In genomic region chr19:2543463-2544442, GRCh38 we compare ENCODE assay signal across 8 cellular contexts.
A peak's percentile ranks its signal among the peaks of the same experiment; 100 is the strongest.
DNase-seq lines count a peak whose midpoint lies in the region; ATAC-seq and TF ChIP-seq lines count a peak whose summit lies in the region.

No MANE protein-coding gene starts in this region.

- H3K27ac ChIP-seq in BLaER1, result peak overlapping the region; percentile 81
- peak overlapping the region; percentile 94 for H3K27ac ChIP-seq in HL-60 (replicated peaks)
- peak overlapping the region; percentile 42 for H3K27ac ChIP-seq in OCI-LY3 (ENCODE audit: low read length)
- peak overlapping the region; percentile 92 to 94 for H3K27ac ChIP-seq in esophagus (ENCODE audit: low read depth in 2 of 2, low read length in 1 of 2)

- no peaks in the 10 kb centered on the region for H3K36me3 Mint-ChIP-seq in activated T-cell treated with anti-CD3 and anti-CD28 coated beads, Interleukin-2, amount 50 U/mL, for 4 hours (ENCODE audit: insufficient read depth)

- peak; percentile 79 to 86 for DNase-seq in HL-60 (ENCODE audit: low read depth in 1 of 2, low spot score in 1 of 2)
- DNase-seq in activated T-cell treated with anti-CD3 and anti-CD28 coated beads, Interleukin-2, amount 50 U/mL, for 4 hours, result peak; percentile 71
- peak; percentile 29 to 35 for DNase-seq in stimulated activated CD8-positive, alpha-beta memory T cell treated with anti-CD3 and anti-CD28 coated beads, Interleukin-4, amount 100 ng/mL, for 1 hour (ENCODE audit: low read depth in 2 of 2, low spot score in 1 of 2)

- H3K36me3 ChIP-seq in BLaER1 (peaks cover 22% of the 10 kb centered on the region), OCI-LY3 (replicated peaks; ENCODE audit: low read depth, low read length) (no peaks in the 10 kb centered on the region), esophagus (ENCODE audit: control insufficient read depth in 2 of 2, insufficient read depth in 2 of 2, low read length in 1 of 2) (no peaks in the 10 kb centered on the region), mucosa of stomach (ENCODE audit: control insufficient read depth, insufficient read depth, low read length) (no peaks in the 10 kb centered on the region)

- H3K4me3 ChIP-seq in BLaER1 (peak overlapping the region; percentile 51), HL-60 (replicated peaks; ENCODE audit: insufficient read depth, low read length) (no peak overlapping the region), OCI-LY3 (ENCODE audit: low read length) (peak overlapping the region; percentile 60), esophagus (ENCODE audit: low read depth in 1 of 2, low read length in 2 of 2) (no peak overlapping the region), mucosa of stomach (ENCODE audit: low read length) (no peak overlapping the region)

- H3K4me1 ChIP-seq in BLaER1 (peaks cover 87% of the 10 kb centered on the region), OCI-LY3 (ENCODE audit: low read length) (peaks cover 23% of the 10 kb centered on the region), esophagus (ENCODE audit: control insufficient read depth in 2 of 2, insufficient read depth in 2 of 2, low read length in 1 of 2) (peaks cover 2 to 12% of the 10 kb centered on the region in 2 donors), mucosa of stomach (ENCODE audit: control insufficient read depth, insufficient read depth, low read length) (peaks cover 40% of the 10 kb centered on the region)

- no peaks in the 10 kb centered on the region for H3K9me3 ChIP-seq in BLaER1
- H3K9me3 ChIP-seq in OCI-LY3 (ENCODE audit: insufficient read depth, low read length), result no peaks in the 10 kb centered on the region
- H3K9me3 ChIP-seq in esophagus (ENCODE audit: control insufficient read depth in 2 of 2, insufficient read depth in 1 of 2, low read depth in 1 of 2, low read length in 1 of 2), result no peaks in the 10 kb centered on the region
- H3K9me3 ChIP-seq in mucosa of stomach (ENCODE audit: control insufficient read depth, low read length), result no peaks in the 10 kb centered on the region

- H3K9ac ChIP-seq in BLaER1, result peak overlapping the region; percentile 61
- peak overlapping the region; percentile 63 for H3K9ac ChIP-seq in OCI-LY3 (ENCODE audit: low read length)
- peak overlapping the region; percentile 45 for H3K9ac ChIP-seq in mucosa of stomach (ENCODE audit: low read length)

- H3K4me2 ChIP-seq in BLaER1, result peak overlapping the region; percentile 84
- peak overlapping the region; percentile 83 for H3K4me2 ChIP-seq in OCI-LY3 (ENCODE audit: low read length)

- peak overlapping the region; percentile 91 for H2AFZ ChIP-seq in OCI-LY3 (ENCODE audit: low read depth, low read length)

- no peaks in the 10 kb centered on the region for H3K27me3 Mint-ChIP-seq in activated T-cell treated with anti-CD3 and anti-CD28 coated beads, Interleukin-2, amount 50 U/mL, for 4 hours (ENCODE audit: low read depth)

- ATAC-seq in activated T-cell treated with anti-CD3 and anti-CD28 coated beads, Interleukin-2, amount 50 U/mL, for 4 hours, result peak; percentile 93 to 97
- no peak for ATAC-seq in HG03521 (IDR thresholded peaks at IDR 0.05; ENCODE audit: unreplicated experiment)

- no peaks in the 10 kb centered on the region for H3K79me2 ChIP-seq in OCI-LY3 (ENCODE audit: low read length)

- H4K20me1 ChIP-seq in BLaER1 (peaks cover 65% of the 10 kb centered on the region), OCI-LY3 (ENCODE audit: insufficient read depth, low read length) (no peaks in the 10 kb centered on the region)

- WGBS in esophagus, 2 donors, result 11 to 16% methylated on average over 36 of the region's 36 CpGs

- H3K4me3 Mint-ChIP-seq in activated T-cell treated with anti-CD3 and anti-CD28 coated beads, Interleukin-2, amount 50 U/mL, for 4 hours, result peak overlapping the region; percentile 73

- H3K27me3 ChIP-seq in BLaER1 (no peaks in the 10 kb centered on the region), HL-60 (ENCODE audit: insufficient read depth, poor library complexity, severe bottlenecking) (no peaks in the 10 kb centered on the region), OCI-LY3 (ENCODE audit: low read depth, low read length) (no peaks in the 10 kb centered on the region), esophagus (ENCODE audit: control insufficient read depth in 1 of 2, insufficient read depth in 2 of 2, low read length in 2 of 2) (no peaks in the 10 kb centered on the region), mucosa of stomach (ENCODE audit: control insufficient read depth, insufficient read depth, low read length) (no peaks in the 10 kb centered on the region)

- TF ChIP-seq CTCF in HL-60 (IDR thresholded peaks at IDR 0.05; ENCODE audit: insufficient read depth, low read length), result no peak
- TF ChIP-seq CTCF in OCI-LY3 (IDR thresholded peaks at IDR 0.05; ENCODE audit: low read depth, low read length), result no peak

- H3K9me3 Mint-ChIP-seq in activated T-cell treated with anti-CD3 and anti-CD28 coated beads, Interleukin-2, amount 50 U/mL, for 4 hours, result no peaks in the 10 kb centered on the region

- H3K4me1 Mint-ChIP-seq in activated T-cell treated with anti-CD3 and anti-CD28 coated beads, Interleukin-2, amount 50 U/mL, for 4 hours (ENCODE audit: low read depth), result peaks cover 18% of the 10 kb centered on the region

Comparison
In these comparisons a context has a peak if more than half of its experiments do, and no peak if none do; other contexts are left out.
1. H3K27ac ChIP-seq: peak in every context shown above with its lines; median percentile 94 in HL-60; 93 in esophagus; 81 in BLaER1; 42 in OCI-LY3.
2. H3K4me3 ChIP-seq: peak in BLaER1 (single experiment) and OCI-LY3 (single experiment); none in HL-60 (single experiment), esophagus (0 of 2) and mucosa of stomach (single experiment).
3. DNase-seq: peak in every context shown above with its lines; median percentile 82 in HL-60; 71 in activated T-cell treated with anti-CD3 and anti-CD28 coated beads, Interleukin-2, amount 50 U/mL, for 4 hours; 32 in stimulated activated CD8-positive, alpha-beta memory T cell treated with anti-CD3 and anti-CD28 coated beads, Interleukin-4, amount 100 ng/mL, for 1 hour.
4. Peak in every context shown above with its lines, with median percentiles within 50 percentile points of each other: H3K9ac ChIP-seq.